ENCODE assay signal across 19 cellular contexts in genomic region chr17:32536736-32537646, GRCh38. TPM values are rescaled to one million over a fixed set of nuclear protein-coding genes. Genes with fewer than 3 reads are reported as not detected.
A peak's percentile ranks its signal among the peaks of the same experiment; 100 is the strongest.
DNase-seq lines count a peak whose midpoint lies in the region; ATAC-seq and TF ChIP-seq lines count a peak whose summit lies in the region.
"Had no signal": no experiment of that assay in that cellular context is flagged by ENCODE, and none has a peak within 500 bp of the region (broad histone marks: within the 10 kb centered on the region; RNA-seq: fewer than 3 reads in every experiment).

No MANE protein-coding gene starts in this region.

- no peak for ATAC-seq in natural killer cell treated with Interleukin-12 subunit alpha and Interleukin-12 subunit beta and Interleukin-15 and Interleukin-18, amount 100 ng/mL, for 72 hours
- ATAC-seq in CD8-positive, alpha-beta T cell = no peak
- ATAC-seq in HG03354 (IDR thresholded peaks at IDR 0.05; ENCODE audit: poor library complexity, severe bottlenecking, unreplicated experiment) = no peak
- ATAC-seq: left cardiac atrium; naive thymus-derived CD8-positive, alpha-beta T cell had no signal

- no peak overlapping the region for H3K4me3 ChIP-seq in fibroblast of the aortic adventitia (ENCODE audit: low read depth, low read length)
- H3K4me3 ChIP-seq in skeletal muscle satellite cell (ENCODE audit: low read length) = no peak overlapping the region
- no peak overlapping the region for H3K4me3 ChIP-seq in CD8-positive, alpha-beta T cell (ENCODE audit: low read depth, low read length)
- H3K4me3 ChIP-seq: heart right ventricle, sigmoid colon, suprapubic skin had no signal

- H3K9me3 Mint-ChIP-seq in natural killer cell treated with Interleukin-12 subunit alpha and Interleukin-12 subunit beta and Interleukin-15 and Interleukin-18, amount 100 ng/mL, for 72 hours = no peaks in the 10 kb centered on the region
- H3K9me3 Mint-ChIP-seq in CD8-positive, alpha-beta T cell = no peaks in the 10 kb centered on the region
- H3K9me3 Mint-ChIP-seq: naive thymus-derived CD8-positive, alpha-beta T cell had no signal

- H3K9me3 ChIP-seq in skeletal muscle satellite cell (replicated peaks; ENCODE audit: low read length) = no peaks in the 10 kb centered on the region
- no peaks in the 10 kb centered on the region for H3K9me3 ChIP-seq in CD8-positive, alpha-beta T cell (ENCODE audit: low read length)
- H3K9me3 ChIP-seq: sigmoid colon, suprapubic skin had no signal

- H3K4me1 ChIP-seq in skeletal muscle satellite cell (ENCODE audit: control insufficient read depth, insufficient read depth, low read length) = peaks cover 10% of the 10 kb centered on the region
- H3K4me1 ChIP-seq in CD8-positive, alpha-beta T cell (ENCODE audit: insufficient read depth, low read length) = no peaks in the 10 kb centered on the region
- H3K4me1 ChIP-seq: sigmoid colon, suprapubic skin had no signal

- peak; percentile 83 for DNase-seq in HCEC 1CT
- peak; percentile 58 for DNase-seq in SW480 (ENCODE audit: low spot score)
- DNase-seq in fibroblast of the aortic adventitia (ENCODE audit: low read depth) = peak; percentile 9
- no peak for DNase-seq in natural killer cell treated with Interleukin-12 subunit alpha and Interleukin-12 subunit beta and Interleukin-15 and Interleukin-18, amount 100 ng/mL, for 72 hours (ENCODE audit: low spot score)
- DNase-seq in CD8-positive, alpha-beta T cell = no peak
- DNase-seq: activated CD4-positive, alpha-beta T cell treated with anti-CD3 and anti-CD28 coated beads, Interleukin-2, amount 50 U/mL, for 48 hours; activated effector memory CD4-positive, alpha-beta T cell treated with Interleukin-2 at 50 U/mL for 16 hours; endodermal cell; heart right ventricle; left cardiac atrium; MV-4-11; naive thymus-derived CD8-positive, alpha-beta T cell; NCI-H226; sigmoid colon had no signal

- CTCF ChIA-PET in CD8-positive, alpha-beta T cell (lab: Charles Lee) = no interaction called here

- no peak overlapping the region for H3K4me3 Mint-ChIP-seq in natural killer cell treated with Interleukin-12 subunit alpha and Interleukin-12 subunit beta and Interleukin-15 and Interleukin-18, amount 100 ng/mL, for 72 hours
- H3K4me3 Mint-ChIP-seq in CD8-positive, alpha-beta T cell = no peak overlapping the region
- H3K4me3 Mint-ChIP-seq: brain; endodermal cell; naive thymus-derived CD8-positive, alpha-beta T cell; T-helper 1 cell treated with Interleukin-12 subunit alpha and Interleukin-12 subunit beta and Interleukin-4 antibody, amounts not matched to agents 30 μg/mL and 1 μg/mL, for 36 hours had no signal

- no peaks in the 10 kb centered on the region for H3K27me3 Mint-ChIP-seq in natural killer cell treated with Interleukin-12 subunit alpha and Interleukin-12 subunit beta and Interleukin-15 and Interleukin-18, amount 100 ng/mL, for 72 hours
- H3K27me3 Mint-ChIP-seq in CD8-positive, alpha-beta T cell (ENCODE audit: low read depth) = no peaks in the 10 kb centered on the region
- H3K27me3 Mint-ChIP-seq: brain had no signal

- H3K27me3 ChIP-seq in skeletal muscle satellite cell (ENCODE audit: control insufficient read depth, insufficient read depth, low read length) = no peaks in the 10 kb centered on the region
- no peaks in the 10 kb centered on the region for H3K27me3 ChIP-seq in CD8-positive, alpha-beta T cell (ENCODE audit: insufficient read depth, low read length)
- H3K27me3 ChIP-seq: heart right ventricle, sigmoid colon, suprapubic skin had no signal

- POLR2A ChIA-PET in CD8-positive, alpha-beta T cell (lab: Charles Lee) = no interaction called here

- no peak overlapping the region for H3K27ac ChIP-seq in CD8-positive, alpha-beta T cell (ENCODE audit: low read depth, low read length)
- H3K27ac ChIP-seq: sigmoid colon, suprapubic skin had no signal

- H3K4me2 ChIP-seq in skeletal muscle satellite cell (ENCODE audit: low read length) = peak overlapping the region; percentile 0

- no peaks in the 10 kb centered on the region for H3K36me3 Mint-ChIP-seq in natural killer cell treated with Interleukin-12 subunit alpha and Interleukin-12 subunit beta and Interleukin-15 and Interleukin-18, amount 100 ng/mL, for 72 hours
- H3K36me3 Mint-ChIP-seq in CD8-positive, alpha-beta T cell = no peaks in the 10 kb centered on the region

- H3K9ac ChIP-seq in skeletal muscle satellite cell (ENCODE audit: low read depth, low read length) = peak overlapping the region; percentile 26

- H3K36me3 ChIP-seq in skeletal muscle satellite cell (ENCODE audit: insufficient read depth, low read length) = no peaks in the 10 kb centered on the region
- H3K36me3 ChIP-seq in CD8-positive, alpha-beta T cell (ENCODE audit: insufficient read depth, low read length) = no peaks in the 10 kb centered on the region
- H3K36me3 ChIP-seq: heart right ventricle, sigmoid colon, suprapubic skin had no signal

- intact Hi-C loops in CD8-positive, alpha-beta T cell (cut with DNase I, micrococcal nuclease) = no loop called here

- peaks cover 6 to 9% of the 10 kb centered on the region in 2 donors for H3K4me1 Mint-ChIP-seq in natural killer cell treated with Interleukin-12 subunit alpha and Interleukin-12 subunit beta and Interleukin-15 and Interleukin-18, amount 100 ng/mL, for 72 hours (ENCODE audit: low read depth in 2 of 2)
- H3K4me1 Mint-ChIP-seq in CD8-positive, alpha-beta T cell (ENCODE audit: low read depth) = peaks cover 2% of the 10 kb centered on the region

- H3K27ac Mint-ChIP-seq in natural killer cell treated with Interleukin-12 subunit alpha and Interleukin-12 subunit beta and Interleukin-15 and Interleukin-18, amount 100 ng/mL, for 72 hours = no peak overlapping the region
- H3K27ac Mint-ChIP-seq in CD8-positive, alpha-beta T cell = no peak overlapping the region
- H3K27ac Mint-ChIP-seq: endodermal cell; naive thymus-derived CD8-positive, alpha-beta T cell; T-helper 1 cell treated with Interleukin-12 subunit alpha and Interleukin-12 subunit beta and Interleukin-4 antibody, amounts not matched to agents 30 μg/mL and 1 μg/mL, for 36 hours had no signal

- no peak for TF ChIP-seq CTCF in fibroblast of the aortic adventitia (IDR thresholded peaks at IDR 0.05; ENCODE audit: insufficient read depth, low read length)
- no peak for TF ChIP-seq CTCF in CD8-positive, alpha-beta T cell (IDR thresholded peaks at IDR 0.05)

RNA-seq across cellular contexts. Expression of gene CDK5R1, which starts 50.2 kb away (rescaled TPM):
- total RNA-seq in fibroblast of the aortic adventitia (ENCODE audit: low replicate concordance) = 0.49 and 1.4 TPM in 2 replicates
- total RNA-seq in skeletal muscle satellite cell (2012; rRNA removed) = 0.25 and 1.5 TPM in 2 replicates
- 1 to 10 TPM; 3.7 to 5.9 TPM for total RNA-seq in natural killer cell treated with Interleukin-12 subunit alpha and Interleukin-12 subunit beta and Interleukin-15 and Interleukin-18, amount 100 ng/mL, for 72 hours
- total RNA-seq in CD8-positive, alpha-beta T cell = 1 to 10 TPM; 5.6 to 5.9 TPM

Comparison
In these comparisons a context has a peak if more than half of its experiments do, and no peak if none do; other contexts are left out.
1. DNase-seq: peak in HCEC 1CT (single experiment), SW480 (single experiment) and fibroblast of the aortic adventitia (single experiment); none in natural killer cell treated with Interleukin-12 subunit alpha and Interleukin-12 subunit beta and Interleukin-15 and Interleukin-18, amount 100 ng/mL, for 72 hours (single experiment) and CD8-positive, alpha-beta T cell (0 of 7).